Comparison of ENCODE assay signal across 8 cellular contexts in genomic region chrX:16946971-16947562, GRCh38. TPM values are rescaled to one million over a fixed set of nuclear protein-coding genes. Genes with fewer than 3 reads are reported as not detected.
DNase-seq lines count a peak whose midpoint lies in the region; ATAC-seq and TF ChIP-seq lines count a peak whose summit lies in the region.

No MANE protein-coding gene starts in this region.

- H3K4me3 ChIP-seq in GM12864 (ENCODE audit: low read depth, low read length) = peak overlapping the region; percentile 51
- peak overlapping the region; percentile 45 for H3K4me3 ChIP-seq in HAP-1
- peak overlapping the region; percentile 83 for H3K4me3 ChIP-seq in PC-3 (ENCODE audit: low read length)
- peak overlapping the region; percentile 56 for H3K4me3 ChIP-seq in brain microvascular endothelial cell (ENCODE audit: low read depth, low read length)
- peak overlapping the region; percentile 72 to 86 (median 77) for H3K4me3 ChIP-seq in liver (ENCODE audit: low read depth in 1 of 3, low read length in 3 of 3)
- H3K4me3 ChIP-seq in thoracic aorta = peak overlapping the region; percentile 76

- H4K20me1 ChIP-seq in PC-3 (ENCODE audit: low read length) = no peaks in the 10 kb centered on the region

- H3K9me3 ChIP-seq in HAP-1 (no peaks in the 10 kb centered on the region; the same call in 1 of the 2 replicates), PC-3 (ENCODE audit: low read length) (no peaks in the 10 kb centered on the region), liver (ENCODE audit: control insufficient read depth in 4 of 4, low read length in 3 of 4) (peaks cover 0 to 5% (median 0%) of the 10 kb centered on the region in 4 donors), thoracic aorta (no peaks in the 10 kb centered on the region)

- H3K27me3 ChIP-seq in HAP-1 (ENCODE audit: low read depth) = peaks cover 5% of the 10 kb centered on the region; the same call in 1 of the 2 replicates
- no peaks in the 10 kb centered on the region for H3K27me3 ChIP-seq in PC-3 (ENCODE audit: low read length)
- H3K27me3 ChIP-seq in brain microvascular endothelial cell (replicated peaks) = peaks cover 5% of the 10 kb centered on the region
- no peaks in the 10 kb centered on the region for H3K27me3 ChIP-seq in liver (ENCODE audit: control insufficient read depth in 4 of 4, insufficient read depth in 4 of 4, low read length in 3 of 4)
- H3K27me3 ChIP-seq in thoracic aorta (replicated peaks; ENCODE audit: insufficient read depth) = no peaks in the 10 kb centered on the region

- ATAC-seq in PC-3 (peak; percentile 21), thoracic aorta (ENCODE audit: insufficient number of reproducible peaks, low FRiP score, low read depth) (no peak), esophagus mucosa (no peak)

- CTCF ChIA-PET in PC-3 (lab: Charles Lee) = interaction anchor here (0.8 to 1.0 kb wide), 2 partner anchors 64 to 99 kb away, joined by 3 to 6 read pairs; no protein-coding TSS in a partner anchor

- POLR2A ChIA-PET in PC-3 (lab: Charles Lee; ENCODE audit: unreplicated experiment) = no interaction called here

- peak overlapping the region; percentile 86 for H2AFZ ChIP-seq in PC-3 (ENCODE audit: low read length)

- H3K36me3 ChIP-seq in HAP-1 (replicated peaks) (no peaks in the 10 kb centered on the region), PC-3 (ENCODE audit: low read depth, low read length) (no peaks in the 10 kb centered on the region), brain microvascular endothelial cell (replicated peaks) (no peaks in the 10 kb centered on the region), liver (ENCODE audit: control insufficient read depth in 4 of 4, insufficient read depth in 3 of 4, low read depth in 1 of 4, low read length in 3 of 4) (no peaks in the 10 kb centered on the region), thoracic aorta (no peaks in the 10 kb centered on the region)

- DNase-seq in GM12864 (ENCODE audit: low read depth) (no peak), HAP-1 (ENCODE audit: low spot score in 2 of 2) (peak in 1 of 2 experiments; percentile 37), PC-3 (no peak), brain microvascular endothelial cell (no peak), thoracic aorta (ENCODE audit: low spot score) (no peak), NCI-H510A treated with DMSO at 0.1 percent for 48 hours (lab: John Stamatoyannopoulos, UW) (no peak)

- under 1% methylated on average over 41 of the region's 43 CpGs for WGBS in liver

- no peak for TF ChIP-seq RAD21 in liver (IDR thresholded peaks at IDR 0.05)

- no peaks in the 10 kb centered on the region for H3F3A ChIP-seq in PC-3 (ENCODE audit: low read length, unreplicated experiment)

- no TSS peak for BruUV-seq in PC-3 (replicated peaks; lab: Mats Ljungman, UMichigan)

- intact Hi-C loops in PC-3 (cut with micrococcal nuclease) = loop anchor here (5.0 kb wide), 1 partner anchor 65 kb away; no protein-coding TSS in a partner anchor

- H3K4me1 ChIP-seq in HAP-1 (no peaks in the 10 kb centered on the region), PC-3 (ENCODE audit: insufficient read depth, low read length) (peaks cover 21% of the 10 kb centered on the region), liver (ENCODE audit: control insufficient read depth in 4 of 4, insufficient read depth in 4 of 4, low read length in 3 of 4) (peaks cover 1 to 21% (median 8%) of the 10 kb centered on the region in 4 donors), thoracic aorta (ENCODE audit: control insufficient read depth in 1 of 2, low read depth in 2 of 2) (peaks cover 0 to 8% of the 10 kb centered on the region in 2 donors)

- peak overlapping the region; percentile 90 for H3K4me2 ChIP-seq in PC-3 (ENCODE audit: low read length)

- H3K27ac ChIP-seq in PC-3 (ENCODE audit: low read length) (no peak overlapping the region), brain microvascular endothelial cell (no peak overlapping the region), liver (ENCODE audit: low read depth in 1 of 2, low read length in 2 of 2) (peak overlapping the region; percentile 25 to 50), thoracic aorta (no peak overlapping the region)

- in situ Hi-C loops in HAP-1 (cut with MboI; ENCODE audit: low sequenced_read_pairs) = no loop called here
- in situ Hi-C loops in brain microvascular endothelial cell (cut with HindIII; ENCODE audit: low pct_ligation_motif_present, low sequenced_read_pairs) = no loop called here

- TF ChIP-seq CTCF in GM12864 (IDR thresholded peaks at IDR 0.05; ENCODE audit: low read depth, low read length, missing control alignments) (no peak), PC-3 (conservative IDR thresholded peaks at IDR 0.05; ENCODE audit: low read depth, low read length) (no peak), brain microvascular endothelial cell (IDR thresholded peaks at IDR 0.05; ENCODE audit: low read depth, low read length, missing control alignments) (no peak), liver (IDR thresholded peaks at IDR 0.05; ENCODE audit: low read depth, low read length, missing input control) (no peak), thoracic aorta (IDR thresholded peaks at IDR 0.05) (no peak)

- no peaks in the 10 kb centered on the region for H3K79me2 ChIP-seq in PC-3 (ENCODE audit: low read length)

- H3K9ac ChIP-seq in PC-3 (ENCODE audit: low read length) = peak overlapping the region; percentile 43; the same call in 1 of the 2 replicates
- H3K9ac ChIP-seq in liver (ENCODE audit: low read depth in 1 of 2, low read length in 2 of 2) = no peak overlapping the region

- H3K9me2 ChIP-seq in PC-3 (replicated peaks; ENCODE audit: low read length) = no peaks in the 10 kb centered on the region

TF ChIP-seq in liver, 16 proteins besides CTCF, POLR2A, EP300 and RAD21:
- TF ChIP-seq RXRA (IDR thresholded peaks at IDR 0.05) (peak in 1 of 2 donors; percentile 26), HNF4A (conservative IDR thresholded peaks at IDR 0.05) (peak in 1 of 2 donors; percentile 26), FOXA1 (IDR thresholded peaks at IDR 0.05) (no peak), ZBTB33 (IDR thresholded peaks at IDR 0.05) (no peak), YY1 (IDR thresholded peaks at IDR 0.05) (no peak), EGR1 (IDR thresholded peaks at IDR 0.05; ENCODE audit: low read depth in 2 of 2) (no peak), FOXA2 (IDR thresholded peaks at IDR 0.05) (no peak), HNF4G (IDR thresholded peaks at IDR 0.05) (no peak)

RNA-seq across cellular contexts. Expression of gene REPS2, which starts 0.6 kb away (rescaled TPM):
- total RNA-seq in PC-3 (2014; rRNA removed) (2.6 and 6.3 TPM in 2 replicates), liver (10 to 100 TPM in 1 of 2 donors, 1 to 10 TPM in 1; 5.0 to 10.7 TPM), thoracic aorta (10 to 100 TPM in 1 of 2 donors, 1 to 10 TPM in 1; 4.9 to 22.9 TPM), esophagus mucosa (0.88 TPM)
- polyA plus RNA-seq in liver = 1 to 10 TPM; 3.5 to 7.5 TPM

Comparison
In these comparisons a context has a peak if more than half of its experiments do, and no peak if none do; other contexts are left out.
1. H3K27ac ChIP-seq: peak in liver (2 of 2); none in PC-3 (single experiment), brain microvascular endothelial cell (single experiment) and thoracic aorta (0 of 2).
2. Peak in every context shown above with its lines, with median percentiles within 50 percentile points of each other: H3K4me3 ChIP-seq.